Comparison of ENCODE assay signal across 1 cellular context in genomic region chr12:57726151-57726883, GRCh38.
A peak's percentile ranks its signal among the peaks of the same experiment; 100 is the strongest.
TF ChIP-seq lines count a peak whose summit lies in the region.

No MANE protein-coding gene starts in this region.

TF ChIP-seq in HEK293, 187 proteins besides CTCF, POLR2A, EP300 and RAD21 (continued from another document):
- TF ChIP-seq PATZ1 (tag by site-specific recombination; IDR thresholded peaks at IDR 0.05) (peak; percentile 96), ZNF211 (tag by site-specific recombination; IDR thresholded peaks at IDR 0.05; ENCODE audit: low read depth) (no peak), ZEB2 (tag by site-specific recombination; IDR thresholded peaks at IDR 0.05) (peak; percentile 95), ZFHX2 (tag by site-specific recombination; conservative IDR thresholded peaks at IDR 0.05) (peak; percentile 99), ZNF843 (tag by site-specific recombination; IDR thresholded peaks at IDR 0.05) (peak; percentile 76), TSHZ1 (tag by site-specific recombination; IDR thresholded peaks at IDR 0.05; ENCODE audit: borderline replicate concordance) (0 out of 2 replicates have a peak, but pooled peaks have one; percentile 40), ZNF140 (tag by site-specific recombination; IDR thresholded peaks at IDR 0.05) (no peak), ZNF184 (tag by site-specific recombination; IDR thresholded peaks at IDR 0.05) (no peak), ZNF292 (tag by site-specific recombination; IDR thresholded peaks at IDR 0.05; ENCODE audit: borderline replicate concordance, low read depth) (no peak), BCL11A (tag by site-specific recombination; IDR thresholded peaks at IDR 0.05; ENCODE audit: low read depth) (peak; percentile 49; the same call in 1 of the 2 replicates), ZIC2 (tag by site-specific recombination; IDR thresholded peaks at IDR 0.05) (peak; percentile 34; the same call in 1 of the 2 replicates), SP3 (tag by site-specific recombination; IDR thresholded peaks at IDR 0.05) (peak; percentile 87), FEZF1 (tag by site-specific recombination; IDR thresholded peaks at IDR 0.05) (no peak), ZNF792 (tag by site-specific recombination; IDR thresholded peaks at IDR 0.05) (no peak), HOXC10 (CRISPR knock-in tag; IDR thresholded peaks at IDR 0.05) (0 out of 2 replicates have a peak, but pooled peaks have one; percentile 30), SP7 (tag by site-specific recombination; IDR thresholded peaks at IDR 0.05) (peak; percentile 88), ZNF366 (tag by site-specific recombination; conservative IDR thresholded peaks at IDR 0.05) (no peak), ZSCAN18 (tag by site-specific recombination; IDR thresholded peaks at IDR 0.05) (peak; percentile 72; the same call in 1 of the 2 replicates), ZNF529 (tag by site-specific recombination; IDR thresholded peaks at IDR 0.05; ENCODE audit: insufficient replicate concordance) (no peak), AEBP2 (tag by site-specific recombination; IDR thresholded peaks at IDR 0.05; ENCODE audit: borderline replicate concordance) (no peak), ZSCAN16 (tag by site-specific recombination; IDR thresholded peaks at IDR 0.05) (no peak), ZBTB17 (tag by site-specific recombination; IDR thresholded peaks at IDR 0.05) (peak; percentile 99), ZBTB21 (tag by site-specific recombination; IDR thresholded peaks at IDR 0.05) (no peak; the same call in 1 of the 2 replicates), ZFP37 (tag by site-specific recombination; IDR thresholded peaks at IDR 0.05) (peak; percentile 89), ZBTB20 (tag by site-specific recombination; IDR thresholded peaks at IDR 0.05) (peak; percentile 55; the same call in 1 of the 2 replicates), ZBTB8A (tag by site-specific recombination; IDR thresholded peaks at IDR 0.05) (peak; percentile 91), ZBTB7A (tag by site-specific recombination; IDR thresholded peaks at IDR 0.05; ENCODE audit: low read depth) (peak; percentile 97), ZNF423 (tag by site-specific recombination; IDR thresholded peaks at IDR 0.05) (peak; percentile 84), ZNF660 (tag by site-specific recombination; IDR thresholded peaks at IDR 0.05) (peak; percentile 38; the same call in 1 of the 2 replicates), ZNF639 (tag by site-specific recombination; IDR thresholded peaks at IDR 0.05) (no peak), ZNF514 (tag by site-specific recombination; IDR thresholded peaks at IDR 0.05) (no peak), MYNN (tag by site-specific recombination; IDR thresholded peaks at IDR 0.05; ENCODE audit: borderline replicate concordance) (no peak), WT1 (tag by site-specific recombination; IDR thresholded peaks at IDR 0.05) (peak; percentile 47; the same call in 1 of the 2 replicates)
